10 cellular contexts compared by ENCODE assay signal in the genomic region with DNA sequence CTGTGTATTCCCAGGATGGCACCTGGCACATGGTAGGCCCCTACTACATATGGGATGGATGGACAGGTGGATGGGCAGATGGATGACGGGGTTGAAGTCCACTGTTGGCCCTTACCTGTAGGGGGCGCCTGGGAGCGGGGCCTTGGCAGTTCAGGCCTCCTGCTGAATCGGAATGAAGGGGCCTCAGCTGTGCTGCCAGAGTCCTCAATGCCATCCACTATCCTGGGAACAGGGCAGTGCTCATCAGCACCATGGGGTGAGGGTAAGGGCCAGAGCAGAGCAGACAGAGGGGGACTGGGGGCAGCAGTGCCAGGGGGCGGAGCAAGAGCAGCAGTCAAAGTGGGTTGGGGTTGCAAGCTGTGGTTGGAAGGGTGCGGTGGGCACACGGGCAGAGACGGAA. TPM values are rescaled to one million over a fixed set of nuclear protein-coding genes. Genes with fewer than 3 reads are reported as not detected.
DNase-seq lines count a peak whose midpoint lies in the region; ATAC-seq, FAIRE-seq and TF ChIP-seq lines count a peak whose summit lies in the region.
"Had no signal": no experiment of that assay in that cellular context is flagged by ENCODE, and none has a peak within 500 bp of the region (broad histone marks: within the 10 kb centered on the region; RNA-seq: fewer than 3 reads in every experiment).

No MANE protein-coding gene starts in this region.

- H4K5ac ChIP-seq in H1 (ENCODE audit: insufficient read length, low read depth, low read length) = no peak overlapping the region

- H3K18ac ChIP-seq in H1 (ENCODE audit: extremely low read depth, low read length) = no peak overlapping the region

- TF ChIP-seq CTCF in SK-N-SH (IDR thresholded peaks at IDR 0.05) (peak; percentile 51), H1 (IDR thresholded peaks at IDR 0.05; ENCODE audit: control extremely low read depth in 1 of 3, insufficient read depth in 1 of 3, low read depth in 1 of 3, low read length in 3 of 3) (peak; percentile 84 to 96 (median 95))

- H4K91ac ChIP-seq in H1 (replicated peaks; ENCODE audit: insufficient read length, low read length) = no peak overlapping the region

- H4K8ac ChIP-seq in H1 (ENCODE audit: extremely low read depth, insufficient read depth, low read length) = peak overlapping the region; percentile 87; the same call in 1 of the 2 replicates

- no peak overlapping the region for H2BK12ac ChIP-seq in H1 (ENCODE audit: low read depth, low read length)

- no peaks in the 10 kb centered on the region for H4K20me1 ChIP-seq in SK-N-SH (ENCODE audit: insufficient read depth)
- no peaks in the 10 kb centered on the region for H4K20me1 ChIP-seq in H1 (replicated peaks in 1 of 2; ENCODE audit: control insufficient read depth in 1 of 2, insufficient read depth in 2 of 2, low read length in 2 of 2)
- H4K20me1 ChIP-seq: BLaER1 treated with 17β-estradiol and CSF1 and Interleukin-3, amounts not matched to agents 10 nM and 100 nM had no signal

- H3K36me3 ChIP-seq in SK-N-SH (replicated peaks in 1 of 2; ENCODE audit: control insufficient read depth in 1 of 2, insufficient read depth in 2 of 2, low read length in 1 of 2) (no peaks in the 10 kb centered on the region), H1 (ENCODE audit: control insufficient read depth in 2 of 4, insufficient read depth in 4 of 4, low read length in 3 of 4) (no peaks in the 10 kb centered on the region)
- H3K36me3 ChIP-seq: BLaER1 treated with 17β-estradiol and CSF1 and Interleukin-3, amounts not matched to agents 10 nM and 100 nM had no signal

- no peak overlapping the region for H3K27ac ChIP-seq in SK-N-SH (ENCODE audit: low read depth in 2 of 2, low read length in 1 of 2)
- no peak overlapping the region for H3K27ac ChIP-seq in H1 (ENCODE audit: low read depth, low read length)
- H3K27ac ChIP-seq: BLaER1 treated with 17β-estradiol and CSF1 and Interleukin-3, amounts not matched to agents 10 nM and 100 nM had no signal

- no peaks in the 10 kb centered on the region for H3F3A ChIP-seq in SK-N-SH (replicated peaks; ENCODE audit: insufficient read depth)

- H3K9me2 ChIP-seq in SK-N-SH = no peaks in the 10 kb centered on the region

- H3K79me2 ChIP-seq in SK-N-SH (ENCODE audit: insufficient read depth) (no peaks in the 10 kb centered on the region), H1 (ENCODE audit: control insufficient read depth in 1 of 2, insufficient read depth in 2 of 2, low read length in 2 of 2) (no peaks in the 10 kb centered on the region)

- POLR2A ChIA-PET in SK-N-SH (lab: Yijun Ruan, JAX) = no interaction called here
- POLR2A ChIA-PET in H1 (lab: Charles Lee; ENCODE audit: partially characterized antibody) = interaction anchor here (0.7 to 1.0 kb wide), 2 partner anchors 9 to 42 kb away, joined by 3 read pairs; partner anchors contain the start of gene KAT2A

- no peak overlapping the region for H2BK120ac ChIP-seq in H1 (replicated peaks; ENCODE audit: low read depth, low read length)

- no peak overlapping the region for H2AFZ ChIP-seq in SK-N-SH (ENCODE audit: low read depth)
- no peak overlapping the region for H2AFZ ChIP-seq in H1 (ENCODE audit: low read length)

- H3K27me3 ChIP-seq in SK-N-SH (ENCODE audit: insufficient read depth) (no peaks in the 10 kb centered on the region), H1 (replicated peaks in 1 of 4; ENCODE audit: control insufficient read depth in 3 of 4, extremely low read depth in 1 of 4, insufficient read depth in 3 of 4, low read length in 3 of 4) (no peaks in the 10 kb centered on the region)
- H3K27me3 ChIP-seq: BLaER1 treated with 17β-estradiol and CSF1 and Interleukin-3, amounts not matched to agents 10 nM and 100 nM had no signal

- no peak for ATAC-seq in HG02852 (IDR thresholded peaks at IDR 0.05; ENCODE audit: unreplicated experiment)

- TF ChIP-seq POLR2A in H1 (IDR thresholded peaks at IDR 0.05; ENCODE audit: control extremely low read depth in 1 of 2, low read depth in 2 of 2, low read length in 2 of 2) = no peak

- no peak overlapping the region for H3K14ac ChIP-seq in H1 (ENCODE audit: insufficient read length)

- H2BK5ac ChIP-seq in H1 (ENCODE audit: low read depth, low read length) = no peak overlapping the region

- no peak overlapping the region for H2BK15ac ChIP-seq in H1 (ENCODE audit: low read length)

- no peak overlapping the region for H2AK5ac ChIP-seq in H1 (ENCODE audit: low read depth, low read length)

- H3K9me3 ChIP-seq in SK-N-SH (no peaks in the 10 kb centered on the region), H1 (ENCODE audit: insufficient read depth in 2 of 2, low read depth in 1 of 2, low read length in 1 of 2) (no peaks in the 10 kb centered on the region)
- H3K9me3 ChIP-seq: BLaER1 treated with 17β-estradiol and CSF1 and Interleukin-3, amounts not matched to agents 10 nM and 100 nM had no signal

- H3K4me2 ChIP-seq in SK-N-SH (no peak overlapping the region), H1 (ENCODE audit: insufficient read depth in 1 of 2, low read depth in 2 of 2, low read length in 2 of 2) (no peak overlapping the region)

- TF ChIP-seq RAD21 in SK-N-SH (IDR thresholded peaks at IDR 0.05; ENCODE audit: low read length) (no peak), H1 (IDR thresholded peaks at IDR 0.05 in 1 of 2, conservative IDR thresholded peaks at IDR 0.05 in 1 of 2; ENCODE audit: low read depth in 2 of 2, low read length in 2 of 2) (peak; percentile 64 to 73)

- H3K4me1 ChIP-seq in SK-N-SH (ENCODE audit: control insufficient read depth in 1 of 2, insufficient read depth in 2 of 2, low read depth in 1 of 2, low read length in 1 of 2) (peaks cover 0 to 6% of the 10 kb centered on the region in 2 experiments; a peak in 1 of 4 replicates), H1 (replicated peaks in 1 of 4; ENCODE audit: control insufficient read depth in 3 of 4, insufficient read depth in 4 of 4, low read length in 3 of 4) (no peaks in the 10 kb centered on the region; a peak in 2 of 7 replicates)

- H3K4me3 ChIP-seq in SK-N-SH (ENCODE audit: low read depth in 2 of 2, low read length in 1 of 2) (no peak overlapping the region), H1 (ENCODE audit: extremely low read depth in 1 of 4, insufficient read depth in 2 of 4, low read depth in 3 of 4, low read length in 4 of 4) (no peak overlapping the region)
- H3K4me3 ChIP-seq: BLaER1 treated with 17β-estradiol and CSF1 and Interleukin-3, amounts not matched to agents 10 nM and 100 nM had no signal

- no peak for TF ChIP-seq EP300 in SK-N-SH (IDR thresholded peaks at IDR 0.05; ENCODE audit: borderline replicate concordance in 1 of 2, low read depth in 1 of 2, low read length in 1 of 2)
- TF ChIP-seq EP300 in H1 (IDR thresholded peaks at IDR 0.05; ENCODE audit: borderline replicate concordance in 1 of 2, low read depth in 2 of 2, low read length in 2 of 2) = no peak

- no peak overlapping the region for H3K9ac ChIP-seq in SK-N-SH
- no peak overlapping the region for H3K9ac ChIP-seq in H1 (replicated peaks in 1 of 4; ENCODE audit: extremely low read depth in 1 of 4, low read depth in 3 of 4, low read length in 3 of 4)
- H3K9ac ChIP-seq: BLaER1 treated with 17β-estradiol and CSF1 and Interleukin-3, amounts not matched to agents 10 nM and 100 nM had no signal

- H3K23me2 ChIP-seq in H1 (ENCODE audit: low read depth, low read length) = no peaks in the 10 kb centered on the region

- FAIRE-seq in H1 (lab: Jason Lieb, UNC) = peak; percentile 79

- 79% methylated on average over 5 of the region's 8 CpGs for WGBS in SK-N-SH (ENCODE audit: low lambda C conversion rate)
- 61% methylated on average over 8 of the region's 8 CpGs; no CpG with 5 or more reads in 1 of the 2 experiments for WGBS in H1 (ENCODE audit: extremely low coverage in 1 of 2, insufficient coverage in 1 of 2, insufficient read length in 1 of 2, insufficient replicate concordance in 2 of 2, low coverage in 1 of 2, low lambda C conversion rate in 2 of 2, missing lambda C conversion rate in 1 of 2), 2 experiments

- no peak overlapping the region; the same call in 1 of the 2 replicates for H2BK20ac ChIP-seq in H1 (ENCODE audit: low read length)

- CTCF ChIA-PET in SK-N-SH (lab: Yijun Ruan, JAX) = interaction anchor here (0.8 to 1.4 kb wide), 4 partner anchors 11 to 241 kb away, joined by 3 to 4 read pairs (median 4); partner anchors contain the start of gene KCNH4
- CTCF ChIA-PET in H1 (lab: Charles Lee; ENCODE audit: partially characterized antibody) = interaction anchor here (1.0 to 3.9 kb wide), 25 partner anchors 8 to 146 kb away, joined by 3 to 34 read pairs (median 6); partner anchors contain the start of genes DHX58, HSPB9 and KCNH4

- no peak overlapping the region for H3K4ac ChIP-seq in H1 (replicated peaks; ENCODE audit: insufficient read length, low read depth, low read length)

- peak; percentile 10 for DNase-seq in NCI-H748 (lab: John Stamatoyannopoulos, UW; ENCODE audit: unreplicated experiment)
- no peak for DNase-seq in NCI-H748 treated with DMSO at 0.1 percent for 48 hours (lab: John Stamatoyannopoulos, UW)
- DNase-seq in SK-N-SH = peak; percentile 61
- DNase-seq in H1 (ENCODE audit: low read depth in 1 of 2, low spot score in 2 of 2) = peak in 1 of 2 experiments; percentile 94
- peak; percentile 48 for DNase-seq in stimulated activated CD4-positive, alpha-beta T cell treated with anti-CD3 and anti-CD28 coated beads, Interleukin-4, amount 100 ng/mL, for 1 hour
- no peak for DNase-seq in DMS79 treated with DMSO at 0.1 percent for 48 hours (lab: John Stamatoyannopoulos, UW)
- no peak for DNase-seq in COLO829 (ENCODE audit: low spot score)

- H3K56ac ChIP-seq in H1 (replicated peaks; ENCODE audit: insufficient read length, low read depth, low read length) = no peak overlapping the region

- no peak overlapping the region for H3K23ac ChIP-seq in H1 (ENCODE audit: insufficient read length)

- no peaks in the 10 kb centered on the region for H3K79me1 ChIP-seq in H1 (ENCODE audit: low read depth, low read length)

RNA-seq across cellular contexts. Expression of gene RAB5C, which starts 8.3 kb away (rescaled TPM):
- polyA plus RNA-seq in SK-N-SH (2012; rRNA removed) (257 and 285 TPM in 2 replicates), H1 (2011; rRNA removed) (123 and 150 TPM in 2 replicates)
- 161 and 219 TPM in 2 replicates for polyA plus RNA-seq in SK-N-SH (2012; cell fraction: cytosol; rRNA removed)
- polyA plus RNA-seq in SK-N-SH (2012; cell fraction: nucleus; rRNA removed) = 102 and 144 TPM in 2 replicates
- 67.1 and 67.7 TPM in 2 replicates for total RNA-seq in H1 (2021; fragmentation: NEBNext Ultra II Directional; extraction: Animal tissue kit (Norgen Biotek cat#: 25700))
- polyA plus RNA-seq in H1 (2011; cell fraction: cytosol; rRNA removed) = 110 TPM
- 81.4 TPM for polyA plus RNA-seq in H1 (2011; cell fraction: nucleus; rRNA removed)
- 70.1 to 88.8 TPM (median 82.2 TPM) in 4 replicates for polyA plus RNA-seq in H1 (2012, experiment 1 of 2)
- polyA plus RNA-seq in H1 (2012, experiment 2 of 2) = 94.1 TPM
- polyA plus RNA-seq in H1 (2013, experiment 1 of 2) = 76.8 TPM
- polyA plus RNA-seq in H1 (2013, experiment 2 of 2) = 72.7 TPM
- 52.5 and 59.7 TPM in 2 replicates for polyA minus RNA-seq in H1 (2011; rRNA and poly(A)+ RNA removed)
- polyA minus RNA-seq in H1 (2011; cell fraction: cytosol; rRNA and poly(A)+ RNA removed) = 38.7 TPM
- polyA minus RNA-seq in H1 (2011; cell fraction: nucleus; rRNA and poly(A)+ RNA removed) = 22.6 TPM

RNA-seq across cellular contexts. Expression of gene KCNH4, which starts 17.8 kb away (rescaled TPM):
- polyA plus RNA-seq in SK-N-SH (2012; rRNA removed) = 0.46 and 0.57 TPM in 2 replicates
- 0.17 and 0.29 TPM in 2 replicates for polyA plus RNA-seq in SK-N-SH (2012; cell fraction: cytosol; rRNA removed)
- 0.83 and 1.1 TPM in 2 replicates for polyA plus RNA-seq in SK-N-SH (2012; cell fraction: nucleus; rRNA removed)
- total RNA-seq in H1 (2021; fragmentation: NEBNext Ultra II Directional; extraction: Animal tissue kit (Norgen Biotek cat#: 25700)) = 0.47 and 0.59 TPM in 2 replicates
- polyA plus RNA-seq in H1 (2011; rRNA removed) = 0.44 and 0.53 TPM in 2 replicates
- polyA plus RNA-seq in H1 (2011; cell fraction: cytosol; rRNA removed) = 0.40 TPM
- polyA plus RNA-seq in H1 (2011; cell fraction: nucleus; rRNA removed) = 1.4 TPM
- polyA plus RNA-seq in H1 (2012, experiment 1 of 2) = 0.13 to 0.37 TPM (median 0.26 TPM) in 4 replicates
- polyA plus RNA-seq in H1 (2012, experiment 2 of 2) = 0.17 TPM
- 0.41 TPM for polyA plus RNA-seq in H1 (2013, experiment 1 of 2)
- 0.46 TPM for polyA plus RNA-seq in H1 (2013, experiment 2 of 2)
- polyA minus RNA-seq in H1 (2011; rRNA and poly(A)+ RNA removed) = 0.59 and 0.69 TPM in 2 replicates
- not detected for polyA minus RNA-seq in H1 (2011; cell fraction: cytosol; rRNA and poly(A)+ RNA removed)
- polyA minus RNA-seq in H1 (2011; cell fraction: nucleus; rRNA and poly(A)+ RNA removed) = 0.60 TPM

RNA-seq across cellular contexts. Expression of gene HCRT, which starts 22.1 kb away (rescaled TPM):
- polyA plus RNA-seq in SK-N-SH (2012; rRNA removed) (not detected in 2 replicates), H1 (2011; rRNA removed) (not detected in 2 replicates)
- not detected in 2 replicates for polyA plus RNA-seq in SK-N-SH (2012; cell fraction: cytosol; rRNA removed)
- polyA plus RNA-seq in SK-N-SH (2012; cell fraction: nucleus; rRNA removed) = not detected in 2 replicates
- not detected in 2 replicates for total RNA-seq in H1 (2021; fragmentation: NEBNext Ultra II Directional; extraction: Animal tissue kit (Norgen Biotek cat#: 25700))
- not detected for polyA plus RNA-seq in H1 (2011; cell fraction: cytosol; rRNA removed)
- polyA plus RNA-seq in H1 (2011; cell fraction: nucleus; rRNA removed) = not detected
- not detected in 4 replicates for polyA plus RNA-seq in H1 (2012, experiment 1 of 2)
- not detected for polyA plus RNA-seq in H1 (2012, experiment 2 of 2)
- 0.22 TPM for polyA plus RNA-seq in H1 (2013, experiment 1 of 2)
- polyA plus RNA-seq in H1 (2013, experiment 2 of 2) = 0.28 TPM
- polyA minus RNA-seq in H1 (2011; rRNA and poly(A)+ RNA removed) = not detected in 2 replicates
- polyA minus RNA-seq in H1 (2011; cell fraction: cytosol; rRNA and poly(A)+ RNA removed) = not detected
- polyA minus RNA-seq in H1 (2011; cell fraction: nucleus; rRNA and poly(A)+ RNA removed) = not detected
- polyA plus RNA-seq: neural cell had no signal

RNA-seq across cellular contexts. Expression of gene GHDC, which starts 31.2 kb away (rescaled TPM):
- polyA plus RNA-seq in SK-N-SH (2012; rRNA removed) (15.8 and 18.0 TPM in 2 replicates), H1 (2011; rRNA removed) (8.1 and 14.8 TPM in 2 replicates)
- polyA plus RNA-seq in SK-N-SH (2012; cell fraction: cytosol; rRNA removed) = 5.8 and 9.8 TPM in 2 replicates
- 48.3 and 51.9 TPM in 2 replicates for polyA plus RNA-seq in SK-N-SH (2012; cell fraction: nucleus; rRNA removed)
- total RNA-seq in H1 (2021; fragmentation: NEBNext Ultra II Directional; extraction: Animal tissue kit (Norgen Biotek cat#: 25700)) = 7.1 and 7.4 TPM in 2 replicates
- polyA plus RNA-seq in H1 (2011; cell fraction: cytosol; rRNA removed) = 8.8 TPM
- 16.4 TPM for polyA plus RNA-seq in H1 (2011; cell fraction: nucleus; rRNA removed)
- polyA plus RNA-seq in H1 (2012, experiment 1 of 2) = 5.4 to 9.7 TPM (median 8.9 TPM) in 4 replicates
- 8.8 TPM for polyA plus RNA-seq in H1 (2012, experiment 2 of 2)
- polyA plus RNA-seq in H1 (2013, experiment 1 of 2) = 9.0 TPM
- polyA plus RNA-seq in H1 (2013, experiment 2 of 2) = 9.0 TPM
- 5.4 and 7.0 TPM in 2 replicates for polyA minus RNA-seq in H1 (2011; rRNA and poly(A)+ RNA removed)
- polyA minus RNA-seq in H1 (2011; cell fraction: cytosol; rRNA and poly(A)+ RNA removed) = 5.5 TPM
- 5.1 TPM for polyA minus RNA-seq in H1 (2011; cell fraction: nucleus; rRNA and poly(A)+ RNA removed)

RNA-seq across cellular contexts. Expression of gene HSPB9, which starts 40.5 kb away (rescaled TPM):
- polyA plus RNA-seq in SK-N-SH (2012; rRNA removed) (0.03 and 0.05 TPM in 2 replicates), H1 (2011; rRNA removed) (0.25 and 0.27 TPM in 2 replicates)
- polyA plus RNA-seq in SK-N-SH (2012; cell fraction: cytosol; rRNA removed) = 0.01 TPM in 2 replicates
- polyA plus RNA-seq in SK-N-SH (2012; cell fraction: nucleus; rRNA removed) = 0.21 and 0.50 TPM in 2 replicates
- total RNA-seq in H1 (2021; fragmentation: NEBNext Ultra II Directional; extraction: Animal tissue kit (Norgen Biotek cat#: 25700)) = 0.30 and 0.33 TPM in 2 replicates
- 0.39 TPM for polyA plus RNA-seq in H1 (2011; cell fraction: cytosol; rRNA removed)
- 1.1 TPM for polyA plus RNA-seq in H1 (2011; cell fraction: nucleus; rRNA removed)
- polyA plus RNA-seq in H1 (2012, experiment 1 of 2) = 0.27 to 0.55 TPM (median 0.32 TPM) in 4 replicates
- polyA plus RNA-seq in H1 (2012, experiment 2 of 2) = 0.29 TPM
- polyA plus RNA-seq in H1 (2013, experiment 1 of 2) = 0.24 TPM
- polyA plus RNA-seq in H1 (2013, experiment 2 of 2) = 0.20 TPM
- 0.15 and 0.16 TPM in 2 replicates for polyA minus RNA-seq in H1 (2011; rRNA and poly(A)+ RNA removed)
- not detected for polyA minus RNA-seq in H1 (2011; cell fraction: cytosol; rRNA and poly(A)+ RNA removed)
- 0.70 TPM for polyA minus RNA-seq in H1 (2011; cell fraction: nucleus; rRNA and poly(A)+ RNA removed)
- polyA plus RNA-seq: neural cell had no signal

Comparison
In these comparisons a context has a peak if more than half of its experiments do, and no peak if none do; other contexts are left out.
1. DNase-seq: peak in NCI-H748 (single experiment), SK-N-SH (single experiment) and stimulated activated CD4-positive, alpha-beta T cell treated with anti-CD3 and anti-CD28 coated beads, Interleukin-4, amount 100 ng/mL, for 1 hour (single experiment); none in NCI-H748 treated with DMSO at 0.1 percent for 48 hours (single experiment), DMS79 treated with DMSO at 0.1 percent for 48 hours (single experiment) and COLO829 (single experiment).